In genomic region chr2:237673130-237673921, GRCh38 we compare ENCODE assay signal across 8 cellular contexts. TPM values are rescaled to one million over a fixed set of nuclear protein-coding genes. Genes with fewer than 3 reads are reported as not detected.
DNase-seq lines count a peak whose midpoint lies in the region; ATAC-seq and TF ChIP-seq lines count a peak whose summit lies in the region.

No MANE protein-coding gene starts in this region.

- no peaks in the 10 kb centered on the region for H3K27me3 ChIP-seq in naive thymus-derived CD4-positive, alpha-beta T cell (ENCODE audit: control insufficient read depth in 2 of 2, insufficient read depth in 2 of 2, low read length in 2 of 2)

- peak overlapping the region; percentile 15; the same call in 1 of the 2 replicates for H3K9ac ChIP-seq in ES-I3 (ENCODE audit: low read depth, low read length)

- peak overlapping the region; percentile 84 to 97 (median 92) for H3K4me3 Mint-ChIP-seq in naive thymus-derived CD4-positive, alpha-beta T cell
- peak overlapping the region; percentile 84 to 85 for H3K4me3 Mint-ChIP-seq in stimulated activated naive B cell treated with anti-CD40 and anti-IgM and Interleukin-4, amounts not matched to agents 10 μg/mL and 1 μg/mL and 100 μg/mL, for 72 hours

- peaks cover 0 to 2% (median 0%) of the 10 kb centered on the region in 11 donors for H3K9me3 Mint-ChIP-seq in naive thymus-derived CD4-positive, alpha-beta T cell
- no peaks in the 10 kb centered on the region for H3K9me3 Mint-ChIP-seq in stimulated activated naive B cell treated with anti-CD40 and anti-IgM and Interleukin-4, amounts not matched to agents 10 μg/mL and 1 μg/mL and 100 μg/mL, for 72 hours

- CTCF ChIA-PET in naive thymus-derived CD4-positive, alpha-beta T cell (lab: Charles Lee), result interaction anchor here (0.6 to 8.2 kb wide), 30 partner anchors 9 to 586 kb away, joined by 3 to 181 read pairs (median 5); no protein-coding TSS in a partner anchor

- peak; percentile 87 for DNase-seq in NOMO-1 treated with DMSO at 0.1 percent for 48 hours (lab: John Stamatoyannopoulos, UW; ENCODE audit: unreplicated experiment)
- DNase-seq in activated CD8-positive, alpha-beta memory T cell treated with anti-CD3 and anti-CD28 coated beads, Interleukin-2, amount 50 U/mL, for 24 hours (ENCODE audit: extremely low read depth), result peak; percentile 77
- no peak for DNase-seq in epithelial cell of proximal tubule (ENCODE audit: low read depth)
- DNase-seq in naive thymus-derived CD4-positive, alpha-beta T cell, result peak; percentile 76 to 98 (median 92)
- DNase-seq in stimulated activated naive B cell treated with anti-CD40 and anti-IgM and Interleukin-4, amounts not matched to agents 10 μg/mL and 1 μg/mL and 100 μg/mL, for 72 hours, result peak; percentile 83
- no peak for DNase-seq in NCI-H226

- POLR2A ChIA-PET in naive thymus-derived CD4-positive, alpha-beta T cell (lab: Charles Lee), result interaction anchor here (0.6 to 15.8 kb wide), 9 partner anchors 11 to 203 kb away, joined by 3 to 349 read pairs (median 6); no protein-coding TSS in a partner anchor

- H3K4me1 ChIP-seq in ES-I3 (ENCODE audit: insufficient read depth, low read length), result peaks cover 26% of the 10 kb centered on the region
- peaks cover 30 to 38% of the 10 kb centered on the region in 2 donors for H3K4me1 ChIP-seq in naive thymus-derived CD4-positive, alpha-beta T cell (ENCODE audit: control insufficient read depth in 2 of 2, insufficient read depth in 2 of 2, low read length in 2 of 2)

- peak; percentile 23 for ATAC-seq in HG03521 (IDR thresholded peaks at IDR 0.05; ENCODE audit: unreplicated experiment)
- peak; percentile 83 for ATAC-seq in naive thymus-derived CD4-positive, alpha-beta T cell
- peak; percentile 60 to 67 for ATAC-seq in stimulated activated naive B cell treated with anti-CD40 and anti-IgM and Interleukin-4, amounts not matched to agents 10 μg/mL and 1 μg/mL and 100 μg/mL, for 72 hours (replicated peaks)

- H3K27ac ChIP-seq in naive thymus-derived CD4-positive, alpha-beta T cell (ENCODE audit: low read depth, low read length), result peak overlapping the region; percentile 99

- peak overlapping the region; percentile 94 to 100 (median 99) for H3K27ac Mint-ChIP-seq in naive thymus-derived CD4-positive, alpha-beta T cell
- H3K27ac Mint-ChIP-seq in stimulated activated naive B cell treated with anti-CD40 and anti-IgM and Interleukin-4, amounts not matched to agents 10 μg/mL and 1 μg/mL and 100 μg/mL, for 72 hours, result peak overlapping the region; percentile 98

- H3K36me3 Mint-ChIP-seq in naive thymus-derived CD4-positive, alpha-beta T cell, result peaks cover 0 to 3% (median 0%) of the 10 kb centered on the region in 5 donors
- H3K36me3 Mint-ChIP-seq in stimulated activated naive B cell treated with anti-CD40 and anti-IgM and Interleukin-4, amounts not matched to agents 10 μg/mL and 1 μg/mL and 100 μg/mL, for 72 hours, result peaks cover 7 to 16% of the 10 kb centered on the region in 2 donors

- peaks cover 32 to 56% (median 52%) of the 10 kb centered on the region in 7 donors for H3K4me1 Mint-ChIP-seq in naive thymus-derived CD4-positive, alpha-beta T cell
- H3K4me1 Mint-ChIP-seq in stimulated activated naive B cell treated with anti-CD40 and anti-IgM and Interleukin-4, amounts not matched to agents 10 μg/mL and 1 μg/mL and 100 μg/mL, for 72 hours, result peaks cover 62 to 98% of the 10 kb centered on the region in 2 donors

- no peaks in the 10 kb centered on the region for H3K9me3 ChIP-seq in ES-I3 (ENCODE audit: control insufficient read depth, insufficient read depth, low read length)
- no peaks in the 10 kb centered on the region for H3K9me3 ChIP-seq in naive thymus-derived CD4-positive, alpha-beta T cell (ENCODE audit: control insufficient read depth in 2 of 3, low read length in 3 of 3)

- H3K27me3 Mint-ChIP-seq in naive thymus-derived CD4-positive, alpha-beta T cell, result peaks cover 0 to 12% (median 0%) of the 10 kb centered on the region in 5 donors
- H3K27me3 Mint-ChIP-seq in stimulated activated naive B cell treated with anti-CD40 and anti-IgM and Interleukin-4, amounts not matched to agents 10 μg/mL and 1 μg/mL and 100 μg/mL, for 72 hours, result no peaks in the 10 kb centered on the region

- no peak overlapping the region for H3K4me3 ChIP-seq in epithelial cell of proximal tubule (ENCODE audit: low read depth, low read length)
- peak overlapping the region; percentile 66 for H3K4me3 ChIP-seq in naive thymus-derived CD4-positive, alpha-beta T cell (ENCODE audit: low read length)

- H3K36me3 ChIP-seq in ES-I3 (ENCODE audit: insufficient read depth, low read length), result peaks cover 3% of the 10 kb centered on the region; the same call in 1 of the 2 replicates
- H3K36me3 ChIP-seq in naive thymus-derived CD4-positive, alpha-beta T cell (ENCODE audit: control insufficient read depth in 2 of 3, insufficient read depth in 3 of 3, low read length in 3 of 3), result no peaks in the 10 kb centered on the region

- TF ChIP-seq CTCF in epithelial cell of proximal tubule (conservative IDR thresholded peaks at IDR 0.05; ENCODE audit: low read depth, low read length), result peak; percentile 45

- intact Hi-C loops in naive thymus-derived CD4-positive, alpha-beta T cell (cut with micrococcal nuclease), result loop anchor here (1.0 to 10.0 kb wide), 13 partner anchors 19 to 751 kb away; partner anchors contain the start of genes ASB1 (in 1 of the 2), SCLY (in 1 of the 2) and UBE2F (in 1 of the 2)

RNA-seq across cellular contexts. Expression of gene LRRFIP1, which starts 45.9 kb away (rescaled TPM):
- 69.0 and 81.9 TPM in 2 replicates for total RNA-seq in epithelial cell of proximal tubule
- 100 to 1,000 TPM in 4 of 5 experiments, 10 to 100 TPM in 1; 96.3 to 257 (median 114) TPM for total RNA-seq in naive thymus-derived CD4-positive, alpha-beta T cell
- polyA plus RNA-seq in naive thymus-derived CD4-positive, alpha-beta T cell, result 10 to 100 TPM; 82.2 to 94.0 TPM

Comparison
In these comparisons a context has a peak if more than half of its experiments do, and no peak if none do; other contexts are left out.
1. ATAC-seq: peak in every context shown above with its lines; median percentile 83 in naive thymus-derived CD4-positive, alpha-beta T cell; 64 in stimulated activated naive B cell treated with anti-CD40 and anti-IgM and Interleukin-4, amounts not matched to agents 10 μg/mL and 1 μg/mL and 100 μg/mL, for 72 hours; 23 in HG03521.
2. DNase-seq: peak in NOMO-1 treated with DMSO at 0.1 percent for 48 hours (single experiment), activated CD8-positive, alpha-beta memory T cell treated with anti-CD3 and anti-CD28 coated beads, Interleukin-2, amount 50 U/mL, for 24 hours (single experiment), naive thymus-derived CD4-positive, alpha-beta T cell (9 of 9) and stimulated activated naive B cell treated with anti-CD40 and anti-IgM and Interleukin-4, amounts not matched to agents 10 μg/mL and 1 μg/mL and 100 μg/mL, for 72 hours (single experiment); none in epithelial cell of proximal tubule (single experiment) and NCI-H226 (single experiment).